Comparison of ENCODE assay signal across 28 cellular contexts in the genomic region with DNA sequence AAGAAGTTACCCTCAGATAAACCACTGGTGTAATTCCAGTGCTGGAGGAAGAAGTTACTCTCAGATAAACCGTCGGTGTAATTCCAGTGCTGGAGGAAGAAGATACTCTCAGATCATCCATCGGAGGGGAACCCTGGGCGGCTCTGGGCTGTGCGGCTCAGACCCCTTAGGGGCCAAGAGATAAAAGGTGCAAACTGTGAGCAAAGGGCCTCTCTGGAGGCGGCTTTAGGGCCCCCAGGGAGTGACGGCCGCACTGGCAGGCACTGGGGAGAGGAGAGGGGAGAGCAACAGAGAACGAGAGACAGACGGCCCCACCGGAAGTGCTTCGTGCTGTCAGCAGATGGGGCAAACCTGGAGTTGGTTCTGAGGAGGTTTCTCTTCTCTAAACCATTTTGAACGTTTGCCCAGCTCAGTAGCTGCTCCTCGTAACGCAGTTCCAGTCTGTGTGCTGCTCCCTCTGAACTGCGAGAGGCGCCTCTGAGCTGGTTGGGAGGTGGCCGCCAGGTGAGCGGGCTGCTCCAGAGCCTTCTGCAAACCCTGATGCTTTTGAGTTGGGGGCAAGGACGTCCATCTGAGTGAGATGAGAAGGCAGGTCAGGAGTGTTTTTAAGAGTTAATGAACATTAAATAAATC.
A peak's percentile ranks its signal among the peaks of the same experiment; 100 is the strongest.
DNase-seq lines count a peak whose midpoint lies in the region; ATAC-seq, FAIRE-seq and TF ChIP-seq lines count a peak whose summit lies in the region.
"Had no signal": no experiment of that assay in that cellular context is flagged by ENCODE, and none has a peak within 500 bp of the region (broad histone marks: within the 10 kb centered on the region; RNA-seq: fewer than 3 reads in every experiment).

No MANE protein-coding gene starts in this region.

- peak; percentile 8 to 40; a peak in 2 of 4 replicates for TF ChIP-seq CTCF in GM23338 (conservative IDR thresholded peaks at IDR 0.05; ENCODE audit: low read depth in 2 of 2)
- TF ChIP-seq CTCF in astrocyte of the cerebellum (IDR thresholded peaks at IDR 0.05; ENCODE audit: low read depth, low read length, missing control alignments) = peak; percentile 2
- TF ChIP-seq CTCF in kidney (IDR thresholded peaks at IDR 0.05; ENCODE audit: borderline replicate concordance, extremely low read depth, insufficient read depth) = no peak
- TF ChIP-seq CTCF in PC-9 (conservative IDR thresholded peaks at IDR 0.05) = no peak

- H3K27me3 ChIP-seq in GM23338 (ENCODE audit: insufficient read depth) (no peaks in the 10 kb centered on the region), PC-9 (ENCODE audit: insufficient read depth, low read depth) (no peaks in the 10 kb centered on the region)
- H3K27me3 ChIP-seq: Peyer's patch, SJCRH30 had no signal

- H4K20me1 ChIP-seq in GM23338 (replicated peaks; ENCODE audit: insufficient read depth) = no peaks in the 10 kb centered on the region
- no peaks in the 10 kb centered on the region for H4K20me1 ChIP-seq in PC-9 (ENCODE audit: insufficient read depth)

- H3F3A ChIP-seq in GM23338 (replicated peaks; ENCODE audit: low read depth) (no peaks in the 10 kb centered on the region), PC-9 (ENCODE audit: insufficient read depth, low read depth) (peaks cover 11% of the 10 kb centered on the region; the same call in 1 of the 2 replicates)

- POLR2A ChIA-PET in PC-9 (lab: Charles Lee; ENCODE audit: unreplicated experiment) = no interaction called here

- H3K9me2 ChIP-seq in GM23338 (ENCODE audit: insufficient read depth) = no peaks in the 10 kb centered on the region
- H3K9me2 ChIP-seq in PC-9 (ENCODE audit: insufficient read depth) = no peaks in the 10 kb centered on the region

- FAIRE-seq in kidney (lab: Jason Lieb, UNC) = no peak
- FAIRE-seq: A549, GM12892, GM19239 had no signal

- ATAC-seq in GM23338 (peak; percentile 46), HG02798 (IDR thresholded peaks at IDR 0.05; ENCODE audit: poor library complexity, unreplicated experiment) (no peak)
- ATAC-seq: A549; CD8-positive, alpha-beta T cell; SK-N-SH treated with all-trans-retinoic acid at 6 μM for 48 hours; T-helper 17 cell had no signal

- H3K27ac ChIP-seq in GM23338 (ENCODE audit: low read depth) (no peak overlapping the region), kidney (ENCODE audit: low read depth in 2 of 2, low read length in 2 of 2) (no peak overlapping the region), PC-9 (no peak overlapping the region)
- H3K27ac ChIP-seq: A549, C4-2B, HL-60, Peyer's patch, SJCRH30 had no signal

- peaks cover 3% of the 10 kb centered on the region for H3K27me3 Mint-ChIP-seq in GM23338 (ENCODE audit: insufficient read depth, low read depth, poor library complexity)

- no peak overlapping the region for H3K9ac ChIP-seq in kidney (ENCODE audit: low read length in 2 of 2)

- no peak overlapping the region for H2AFZ ChIP-seq in GM23338
- H2AFZ ChIP-seq in PC-9 = no peak overlapping the region

- peaks cover 4% of the 10 kb centered on the region; the same call in 2 of the 3 replicates for H3K9me3 Mint-ChIP-seq in GM23338
- H3K9me3 Mint-ChIP-seq: CD8-positive, alpha-beta T cell; HFFc6 had no signal

- CTCF ChIA-PET in PC-9 (lab: Charles Lee) = no interaction called here

- H3K27ac Mint-ChIP-seq in GM23338 = no peak overlapping the region
- H3K27ac Mint-ChIP-seq: CD8-positive, alpha-beta T cell; HFFc6; T-helper 17 cell had no signal

- in situ Hi-C loops in astrocyte of the cerebellum (cut with HindIII; ENCODE audit: low sequenced_read_pairs) = no loop called here

- BruUV-seq in PC-9 (replicated peaks; lab: Mats Ljungman, UMichigan) = no TSS peak

- H3K36me3 ChIP-seq in GM23338 (ENCODE audit: insufficient read depth) = no peaks in the 10 kb centered on the region
- H3K36me3 ChIP-seq in kidney (ENCODE audit: control insufficient read depth in 1 of 2, insufficient read depth in 2 of 2, low read length in 2 of 2) = no peaks in the 10 kb centered on the region
- no peaks in the 10 kb centered on the region for H3K36me3 ChIP-seq in PC-9 (ENCODE audit: low read depth)
- H3K36me3 ChIP-seq: HAP-1, Peyer's patch, SJCRH30 had no signal

- no peaks in the 10 kb centered on the region for H3K9me3 ChIP-seq in kidney (ENCODE audit: control insufficient read depth in 1 of 2, low read length in 2 of 2)
- H3K9me3 ChIP-seq in PC-9 (ENCODE audit: insufficient read depth, low read depth) = no peaks in the 10 kb centered on the region
- H3K9me3 ChIP-seq: A549, HAP-1, SJCRH30 had no signal

- DNase-seq in GM23338 (ENCODE audit: low spot score) (peak; percentile 30), MV-4-11 (lab: John Stamatoyannopoulos, UW) (peak; percentile 59), astrocyte of the cerebellum (ENCODE audit: low read depth) (no peak), kidney (peak; percentile 41), SIG-M5 treated with dmso at 0.1 percent for 504 hours (lab: John Stamatoyannopoulos, UW; ENCODE audit: unreplicated experiment) (no peak), NCI-H1436 (lab: John Stamatoyannopoulos, UW) (no peak), PC-9 (no peak)
- DNase-seq: AML-193; Caco-2; CD8-positive, alpha-beta T cell; EL; GDM1; HFFc6; NCI-H1105 treated with DMSO at 0.1 percent for 48 hours; NCI-H2029; NCI-H446 treated with DMSO at 0.1 percent for 48 hours; NCI-H526; Peyer's patch; SJCRH30; T-helper 17 cell had no signal

- H3K4me1 ChIP-seq in GM23338 (ENCODE audit: insufficient read depth) (no peaks in the 10 kb centered on the region), kidney (ENCODE audit: control insufficient read depth in 1 of 2, insufficient read depth in 1 of 2, low read depth in 1 of 2, low read length in 2 of 2) (no peaks in the 10 kb centered on the region), PC-9 (replicated peaks; ENCODE audit: insufficient read depth) (peaks cover 36% of the 10 kb centered on the region)
- H3K4me1 ChIP-seq: A549, Caco-2, HAP-1, Peyer's patch had no signal

- H3K79me2 ChIP-seq in GM23338 (replicated peaks; ENCODE audit: insufficient read depth) (no peaks in the 10 kb centered on the region), PC-9 (ENCODE audit: low read depth) (no peaks in the 10 kb centered on the region)

- H3K4me3 ChIP-seq in GM23338 = no peak overlapping the region
- H3K4me3 ChIP-seq in astrocyte of the cerebellum (ENCODE audit: low read depth, low read length) = no peak overlapping the region
- no peak overlapping the region for H3K4me3 ChIP-seq in kidney (ENCODE audit: low read length in 2 of 2)
- no peak overlapping the region for H3K4me3 ChIP-seq in PC-9
- H3K4me3 ChIP-seq: A549, HAP-1, Peyer's patch, SJCRH30 had no signal

- no peaks in the 10 kb centered on the region for H3K4me1 Mint-ChIP-seq in GM23338

- no peaks in the 10 kb centered on the region for H3K36me3 Mint-ChIP-seq in GM23338 (ENCODE audit: low read depth)
- H3K36me3 Mint-ChIP-seq: CD8-positive, alpha-beta T cell had no signal

- intact Hi-C loops in kidney (cut with DNase I) = no loop called here
- intact Hi-C loops in PC-9 (cut with micrococcal nuclease; ENCODE audit: unreplicated experiment) = no loop called here

- no peak overlapping the region for H3K4me3 Mint-ChIP-seq in GM23338
- H3K4me3 Mint-ChIP-seq: CD8-positive, alpha-beta T cell; HFFc6; T-helper 17 cell had no signal

- H3K4me2 ChIP-seq in GM23338 = no peak overlapping the region
- H3K4me2 ChIP-seq in PC-9 = no peak overlapping the region
- H3K4me2 ChIP-seq: A549 had no signal

Comparison
In these comparisons a context has a peak if more than half of its experiments do, and no peak if none do; other contexts are left out.
1. DNase-seq: peak in GM23338 (single experiment), MV-4-11 (single experiment) and kidney (single experiment); none in astrocyte of the cerebellum (single experiment), SIG-M5 treated with dmso at 0.1 percent for 504 hours (single experiment), NCI-H1436 (single experiment) and PC-9 (0 of 2).
2. CTCF ChIP-seq: peak in GM23338 (2 of 2) and astrocyte of the cerebellum (single experiment); none in kidney (single experiment) and PC-9 (single experiment).